8 cellular contexts compared by ENCODE assay signal in genomic region chrX:150482537-150483217, GRCh38.
DNase-seq lines count a peak whose midpoint lies in the region; ATAC-seq and TF ChIP-seq lines count a peak whose summit lies in the region.

No MANE protein-coding gene starts in this region.

- DNase-seq in GM10266 (ENCODE audit: extremely low spot score) (peak; percentile 10), RPMI7951 (ENCODE audit: low read depth) (peak; percentile 83), choroid plexus epithelial cell (ENCODE audit: low read depth) (peak; percentile 63), NCI-H1436 treated with DMSO at 0.1 percent for 48 hours (lab: John Stamatoyannopoulos, UW) (no peak), GM23338 (ENCODE audit: low spot score) (no peak)
- DNase-seq in stimulated activated CD4-positive, alpha-beta T cell treated with anti-CD3 and anti-CD28 coated beads, Interleukin-4, amount 100 ng/mL, for 4 hours: peak; percentile 23 to 73

- H3K9me3 Mint-ChIP-seq in GM23338: no peaks in the 10 kb centered on the region

- TF ChIP-seq CTCF in GM10266 (IDR thresholded peaks at IDR 0.05; ENCODE audit: control insufficient read depth, insufficient read depth, low read depth, missing control alignments) (no peak), choroid plexus epithelial cell (conservative IDR thresholded peaks at IDR 0.05; ENCODE audit: low read depth, low read length) (no peak), GM23338 (conservative IDR thresholded peaks at IDR 0.05; ENCODE audit: low read depth in 2 of 2) (no peak)

- H3K27me3 Mint-ChIP-seq in GM23338 (ENCODE audit: insufficient read depth, low read depth, poor library complexity): peaks cover 1% of the 10 kb centered on the region

- H3K36me3 Mint-ChIP-seq in GM23338 (ENCODE audit: low read depth): no peaks in the 10 kb centered on the region

- no peaks in the 10 kb centered on the region for H3K79me2 ChIP-seq in GM23338 (replicated peaks; ENCODE audit: insufficient read depth)

- H3K27ac ChIP-seq in GM23338 (ENCODE audit: low read depth): no peak overlapping the region

- H3K4me3 Mint-ChIP-seq in GM23338: no peak overlapping the region

- no peak overlapping the region for H2AFZ ChIP-seq in GM23338

- H3K27me3 ChIP-seq in GM23338 (ENCODE audit: insufficient read depth): no peaks in the 10 kb centered on the region

- ATAC-seq in HG02588 (IDR thresholded peaks at IDR 0.05; ENCODE audit: unreplicated experiment) (peak; percentile 71), HG03175 (IDR thresholded peaks at IDR 0.05; ENCODE audit: unreplicated experiment) (no peak), GM23338 (no peak)

- H3K4me1 Mint-ChIP-seq in GM23338: peaks cover under 1% of the 10 kb centered on the region; the same call in 1 of the 3 replicates

- no peaks in the 10 kb centered on the region for H3F3A ChIP-seq in GM23338 (replicated peaks; ENCODE audit: low read depth)

- no peaks in the 10 kb centered on the region for H3K4me1 ChIP-seq in GM23338 (ENCODE audit: insufficient read depth)

- H3K9me2 ChIP-seq in GM23338 (ENCODE audit: insufficient read depth): no peaks in the 10 kb centered on the region

- H3K4me2 ChIP-seq in GM23338: no peak overlapping the region

- H3K36me3 ChIP-seq in GM23338 (ENCODE audit: insufficient read depth): no peaks in the 10 kb centered on the region

- no peak overlapping the region for H3K27ac Mint-ChIP-seq in GM23338

- no peaks in the 10 kb centered on the region for H4K20me1 ChIP-seq in GM23338 (replicated peaks; ENCODE audit: insufficient read depth)

- H3K4me3 ChIP-seq in choroid plexus epithelial cell (ENCODE audit: low read depth, low read length) (no peak overlapping the region), GM23338 (no peak overlapping the region)

TF ChIP-seq in GM23338, 12 proteins besides CTCF, POLR2A, EP300 and RAD21:
- TF ChIP-seq, protein P1, sequence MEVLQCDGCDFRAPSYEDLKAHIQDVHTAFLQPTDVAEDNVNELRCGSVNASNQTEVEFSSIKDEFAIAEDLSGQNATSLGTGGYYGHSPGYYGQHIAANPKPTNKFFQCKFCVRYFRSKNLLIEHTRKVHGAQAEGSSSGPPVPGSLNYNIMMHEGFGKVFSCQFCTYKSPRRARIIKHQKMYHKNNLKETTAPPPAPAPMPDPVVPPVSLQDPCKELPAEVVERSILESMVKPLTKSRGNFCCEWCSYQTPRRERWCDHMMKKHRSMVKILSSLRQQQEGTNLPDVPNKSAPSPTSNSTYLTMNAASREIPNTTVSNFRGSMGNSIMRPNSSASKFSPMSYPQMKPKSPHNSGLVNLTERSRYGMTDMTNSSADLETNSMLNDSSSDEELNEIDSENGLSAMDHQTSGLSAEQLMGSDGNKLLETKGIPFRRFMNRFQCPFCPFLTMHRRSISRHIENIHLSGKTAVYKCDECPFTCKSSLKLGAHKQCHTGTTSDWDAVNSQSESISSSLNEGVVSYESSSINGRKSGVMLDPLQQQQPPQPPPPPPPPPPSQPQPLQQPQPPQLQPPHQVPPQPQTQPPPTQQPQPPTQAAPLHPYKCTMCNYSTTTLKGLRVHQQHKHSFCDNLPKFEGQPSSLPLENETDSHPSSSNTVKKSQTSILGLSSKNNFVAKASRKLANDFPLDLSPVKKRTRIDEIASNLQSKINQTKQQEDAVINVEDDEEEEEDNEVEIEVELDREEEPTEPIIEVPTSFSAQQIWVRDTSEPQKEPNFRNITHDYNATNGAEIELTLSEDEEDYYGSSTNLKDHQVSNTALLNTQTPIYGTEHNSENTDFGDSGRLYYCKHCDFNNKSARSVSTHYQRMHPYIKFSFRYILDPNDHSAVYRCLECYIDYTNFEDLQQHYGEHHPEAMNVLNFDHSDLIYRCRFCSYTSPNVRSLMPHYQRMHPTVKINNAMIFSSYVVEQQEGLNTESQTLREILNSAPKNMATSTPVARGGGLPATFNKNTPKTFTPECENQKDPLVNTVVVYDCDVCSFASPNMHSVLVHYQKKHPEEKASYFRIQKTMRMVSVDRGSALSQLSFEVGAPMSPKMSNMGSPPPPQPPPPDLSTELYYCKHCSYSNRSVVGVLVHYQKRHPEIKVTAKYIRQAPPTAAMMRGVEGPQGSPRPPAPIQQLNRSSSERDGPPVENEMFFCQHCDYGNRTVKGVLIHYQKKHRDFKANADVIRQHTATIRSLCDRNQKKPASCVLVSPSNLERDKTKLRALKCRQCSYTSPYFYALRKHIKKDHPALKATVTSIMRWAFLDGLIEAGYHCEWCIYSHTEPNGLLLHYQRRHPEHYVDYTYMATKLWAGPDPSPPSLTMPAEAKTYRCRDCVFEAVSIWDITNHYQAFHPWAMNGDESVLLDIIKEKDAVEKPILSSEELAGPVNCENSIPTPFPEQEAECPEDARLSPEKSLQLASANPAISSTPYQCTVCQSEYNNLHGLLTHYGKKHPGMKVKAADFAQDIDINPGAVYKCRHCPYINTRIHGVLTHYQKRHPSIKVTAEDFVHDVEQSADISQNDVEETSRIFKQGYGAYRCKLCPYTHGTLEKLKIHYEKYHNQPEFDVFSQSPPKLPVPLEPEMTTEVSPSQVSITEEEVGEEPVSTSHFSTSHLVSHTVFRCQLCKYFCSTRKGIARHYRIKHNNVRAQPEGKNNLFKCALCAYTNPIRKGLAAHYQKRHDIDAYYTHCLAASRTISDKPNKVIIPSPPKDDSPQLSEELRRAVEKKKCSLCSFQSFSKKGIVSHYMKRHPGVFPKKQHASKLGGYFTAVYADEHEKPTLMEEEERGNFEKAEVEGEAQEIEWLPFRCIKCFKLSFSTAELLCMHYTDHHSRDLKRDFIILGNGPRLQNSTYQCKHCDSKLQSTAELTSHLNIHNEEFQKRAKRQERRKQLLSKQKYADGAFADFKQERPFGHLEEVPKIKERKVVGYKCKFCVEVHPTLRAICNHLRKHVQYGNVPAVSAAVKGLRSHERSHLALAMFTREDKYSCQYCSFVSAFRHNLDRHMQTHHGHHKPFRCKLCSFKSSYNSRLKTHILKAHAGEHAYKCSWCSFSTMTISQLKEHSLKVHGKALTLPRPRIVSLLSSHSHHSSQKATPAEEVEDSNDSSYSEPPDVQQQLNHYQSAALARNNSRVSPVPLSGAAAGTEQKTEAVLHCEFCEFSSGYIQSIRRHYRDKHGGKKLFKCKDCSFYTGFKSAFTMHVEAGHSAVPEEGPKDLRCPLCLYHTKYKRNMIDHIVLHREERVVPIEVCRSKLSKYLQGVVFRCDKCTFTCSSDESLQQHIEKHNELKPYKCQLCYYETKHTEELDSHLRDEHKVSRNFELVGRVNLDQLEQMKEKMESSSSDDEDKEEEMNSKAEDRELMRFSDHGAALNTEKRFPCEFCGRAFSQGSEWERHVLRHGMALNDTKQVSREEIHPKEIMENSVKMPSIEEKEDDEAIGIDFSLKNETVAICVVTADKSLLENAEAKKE (CRISPR knock-in tag; IDR thresholded peaks at IDR 0.05): no peak
- TF ChIP-seq STAT1 (IDR thresholded peaks at IDR 0.05; ENCODE audit: unreplicated experiment) (no peak), EZH2phosphoT487 (IDR thresholded peaks at IDR 0.05; ENCODE audit: unreplicated experiment) (no peak), EZH2 (IDR thresholded peaks at IDR 0.05; ENCODE audit: low read depth, unreplicated experiment) (no peak), ZNF331 (CRISPR knock-in tag; IDR thresholded peaks at IDR 0.05; ENCODE audit: low read depth) (no peak)

Comparison
In these comparisons a context has a peak if more than half of its experiments do, and no peak if none do; other contexts are left out.
1. DNase-seq: peak in GM10266 (single experiment), RPMI7951 (single experiment), choroid plexus epithelial cell (single experiment) and stimulated activated CD4-positive, alpha-beta T cell treated with anti-CD3 and anti-CD28 coated beads, Interleukin-4, amount 100 ng/mL, for 4 hours (2 of 2); none in NCI-H1436 treated with DMSO at 0.1 percent for 48 hours (single experiment) and GM23338 (single experiment).